8 cellular contexts compared by ENCODE assay signal in the genomic region with DNA sequence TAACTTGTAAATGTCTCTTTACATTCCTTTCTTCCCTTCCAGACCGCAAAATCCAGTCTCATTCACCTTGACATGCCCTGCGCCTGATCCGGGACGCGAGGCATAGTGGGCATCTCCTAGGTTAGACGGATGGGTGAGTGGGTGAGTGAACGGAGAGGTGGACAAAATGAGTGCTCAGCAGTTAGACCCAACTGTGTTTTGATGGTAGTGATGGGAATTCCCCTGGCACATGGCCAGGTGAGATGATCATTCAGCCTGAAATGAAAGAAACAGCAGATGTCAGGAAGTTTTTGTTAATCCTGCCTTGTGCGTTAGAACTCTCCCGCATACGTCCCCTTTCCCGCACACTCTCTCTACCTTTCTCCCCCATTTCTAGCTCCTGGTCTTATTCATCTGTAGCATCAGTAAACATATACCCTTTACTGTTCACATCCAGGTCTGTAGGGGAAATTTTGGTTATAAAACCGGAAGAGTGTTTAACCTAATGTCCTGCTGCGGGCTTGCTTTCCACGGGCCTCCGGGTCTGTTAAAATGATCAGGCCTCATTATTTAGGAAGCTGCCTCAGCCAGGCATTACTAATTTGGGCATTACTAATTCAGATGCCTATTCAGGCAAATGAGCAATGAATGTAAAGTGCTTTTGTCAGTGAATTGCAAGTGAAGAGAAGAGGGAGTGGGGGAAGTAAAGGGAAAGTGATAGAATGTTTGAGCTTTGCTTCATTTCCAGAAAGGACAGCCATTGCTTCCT.
A peak's percentile ranks its signal among the peaks of the same experiment; 100 is the strongest.
DNase-seq lines count a peak whose midpoint lies in the region; ATAC-seq and TF ChIP-seq lines count a peak whose summit lies in the region.

No MANE protein-coding gene starts in this region.

- no peak overlapping the region for H3K9ac ChIP-seq in colonic mucosa (ENCODE audit: low read depth in 2 of 2, low read length in 2 of 2)

- peaks cover 7% of the 10 kb centered on the region for H3K4me1 ChIP-seq in colonic mucosa

- intact Hi-C loops in colonic mucosa (cut with DNase I), result no loop called here

- ATAC-seq in HG02798 (IDR thresholded peaks at IDR 0.05; ENCODE audit: poor library complexity, unreplicated experiment), result peak; percentile 52

- TF ChIP-seq CTCF in GM06990 (IDR thresholded peaks at IDR 0.05; ENCODE audit: insufficient read depth, low read length, poor library complexity, severe bottlenecking), result no peak
- TF ChIP-seq CTCF in colonic mucosa (IDR thresholded peaks at IDR 0.05), result no peak
- TF ChIP-seq CTCF in coronary artery (IDR thresholded peaks at IDR 0.05), result no peak

- H3K4me3 ChIP-seq in GM06990 (replicated peaks; ENCODE audit: low read depth, low read length) (peak overlapping the region; percentile 7; the same call in 1 of the 2 replicates), colonic mucosa (no peak overlapping the region), coronary artery (no peak overlapping the region)

- peak overlapping the region; percentile 44 for H3K27ac ChIP-seq in colonic mucosa
- peak overlapping the region in 1 of 2 donors; percentile 47 for H3K27ac ChIP-seq in coronary artery

- H3K9me3 ChIP-seq in colonic mucosa, result no peaks in the 10 kb centered on the region

- H3K36me3 ChIP-seq in GM06990 (ENCODE audit: control insufficient read depth, insufficient read depth, low read length) (peaks cover 3% of the 10 kb centered on the region), colonic mucosa (no peaks in the 10 kb centered on the region)

- peak; percentile 54 for DNase-seq in GM06990 (ENCODE audit: extremely low read depth, insufficient read length)
- peak; percentile 16 for DNase-seq in T-helper 22 cell (ENCODE audit: low read depth)
- DNase-seq in colonic mucosa, result no peak
- peak; percentile 89 for DNase-seq in renal cortical epithelial cell (ENCODE audit: low read depth)
- no peak for DNase-seq in OCI-M1 (lab: John Stamatoyannopoulos, UW)
- DNase-seq in coronary artery (ENCODE audit: low spot score), result no peak
- no peak for DNase-seq in iPS-NIHi11 (ENCODE audit: low spot score)

- no peaks in the 10 kb centered on the region for H3K27me3 ChIP-seq in GM06990 (replicated peaks; ENCODE audit: control insufficient read depth, insufficient read depth, low read length)
- no peaks in the 10 kb centered on the region for H3K27me3 ChIP-seq in colonic mucosa

Comparison
In these comparisons a context has a peak if more than half of its experiments do, and no peak if none do; other contexts are left out.
1. DNase-seq: peak in GM06990 (single experiment), T-helper 22 cell (single experiment) and renal cortical epithelial cell (single experiment); none in colonic mucosa (single experiment), OCI-M1 (single experiment), coronary artery (single experiment) and iPS-NIHi11 (single experiment).